Comparison of ENCODE assay signal across 8 cellular contexts in the genomic region with DNA sequence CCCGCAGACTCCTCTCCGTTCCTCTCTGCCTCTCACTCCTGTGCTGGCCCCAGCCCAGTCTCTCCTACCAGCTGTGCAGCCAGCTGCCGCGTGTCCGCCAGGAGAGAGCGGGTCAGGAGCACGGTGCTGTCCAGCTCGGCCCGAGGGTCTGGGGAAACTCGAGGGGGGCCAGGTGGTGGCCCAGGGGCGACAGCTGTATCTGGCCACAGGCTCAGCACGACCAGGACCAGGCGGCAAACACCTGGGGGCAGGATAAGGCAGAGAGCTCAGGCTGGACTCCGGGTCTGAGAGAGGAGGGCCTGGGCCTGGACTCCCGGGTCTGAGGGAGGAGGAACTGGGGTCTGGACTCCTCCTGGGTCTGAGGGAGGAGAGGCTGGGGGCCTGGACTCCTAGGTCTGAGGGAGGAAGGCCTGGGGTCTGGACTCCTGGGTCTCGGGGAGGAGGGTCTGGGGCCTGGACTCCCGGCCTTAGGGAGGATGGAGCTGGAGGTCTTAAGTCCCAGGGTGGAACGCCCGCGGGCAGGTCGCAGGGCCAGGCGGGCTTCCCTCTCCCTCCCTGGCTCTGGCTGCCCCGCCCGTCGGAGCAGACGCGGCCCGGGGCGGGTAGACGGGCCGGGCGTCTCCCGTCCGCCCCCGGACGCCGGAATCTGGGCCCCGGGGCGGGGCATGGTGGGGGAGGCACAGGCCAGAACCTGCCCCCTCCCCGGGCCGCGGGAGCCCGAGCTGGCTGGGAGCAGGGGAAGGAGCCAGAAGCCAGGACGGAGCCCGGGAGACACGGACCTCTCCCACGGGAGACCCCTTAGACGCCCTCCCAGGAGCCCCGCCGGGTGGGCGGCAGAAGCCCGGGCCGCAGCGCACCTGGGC. TPM values are rescaled to one million over a fixed set of nuclear protein-coding genes. Genes with fewer than 3 reads are reported as not detected.
DNase-seq lines count a peak whose midpoint lies in the region; ATAC-seq, FAIRE-seq and TF ChIP-seq lines count a peak whose summit lies in the region.

No MANE protein-coding gene starts in this region.

- H3K27me3 ChIP-seq in kidney epithelial cell (ENCODE audit: control insufficient read depth, insufficient read depth, low read length) = no peaks in the 10 kb centered on the region
- H3K27me3 ChIP-seq in tibial artery = peaks cover 0 to 77% of the 10 kb centered on the region in 2 donors

- H3K27me3 Mint-ChIP-seq in activated naive CD8-positive, alpha-beta T cell treated with anti-CD3 and anti-CD28 coated beads for 36 hours = peaks cover 61% of the 10 kb centered on the region

- no peaks in the 10 kb centered on the region for H3K9me3 ChIP-seq in A549
- H3K9me3 ChIP-seq in tibial artery = no peaks in the 10 kb centered on the region

- POLR2A ChIA-PET in A549 (lab: Yijun Ruan, JAX) = interaction anchor here (0.8 to 2.8 kb wide), 5 partner anchors 10 to 39 kb away, joined by 3 to 13 read pairs (median 4); a partner anchor contains a TSS

- H3K27ac ChIP-seq in A549 (peak overlapping the region; percentile 91 to 96), tibial artery (no peak overlapping the region)

- no peak overlapping the region for H3K27ac Mint-ChIP-seq in activated naive CD8-positive, alpha-beta T cell treated with anti-CD3 and anti-CD28 coated beads for 36 hours

- CTCF ChIA-PET in A549 (lab: Yijun Ruan, JAX) = interaction anchor here (0.6 to 14.8 kb wide), 9 partner anchors 9 to 228 kb away, joined by 3 to 105 read pairs (median 9); a partner anchor contains a TSS

- H3K4me2 ChIP-seq in A549 = peak overlapping the region; percentile 93

- ATAC-seq in A549 (peak; percentile 4 to 7; a peak in 3 of 6 replicates), GM21717 (IDR thresholded peaks at IDR 0.05; ENCODE audit: unreplicated experiment) (no peak), GM18519 (IDR thresholded peaks at IDR 0.05; ENCODE audit: low FRiP score, unreplicated experiment) (no peak)

- 28% methylated on average over 28 of the region's 54 CpGs for WGBS in A549 (ENCODE audit: missing lambda C conversion rate)

- DNase-seq in A549 (ENCODE audit: low read depth in 1 of 2, low spot score in 1 of 2) (peak in 1 of 2 experiments; percentile 59), GM20000 (ENCODE audit: low spot score) (peak; percentile 69), kidney epithelial cell (ENCODE audit: low read depth) (no peak), tibial artery (no peak), GM12891 (ENCODE audit: insufficient read length, low spot score) (no peak)
- peak; percentile 41 for DNase-seq in activated naive CD8-positive, alpha-beta T cell treated with anti-CD3 and anti-CD28 coated beads for 36 hours

- H3K4me3 ChIP-seq in A549 (peak overlapping the region; percentile 85), kidney epithelial cell (ENCODE audit: low read depth, low read length) (peak overlapping the region; percentile 67), tibial artery (peak overlapping the region in 1 of 2 donors; percentile 31)

- FAIRE-seq in A549 (lab: Jason Lieb, UNC) (no peak), GM12891 (lab: Jason Lieb, UNC) (no peak)

- no peak for TF ChIP-seq CTCF in A549 (IDR thresholded peaks at IDR 0.05)
- TF ChIP-seq CTCF in GM20000 (IDR thresholded peaks at IDR 0.05; ENCODE audit: extremely low read depth, missing control alignments) = no peak
- TF ChIP-seq CTCF in kidney epithelial cell (IDR thresholded peaks at IDR 0.05; ENCODE audit: insufficient read depth, low read length, poor library complexity, severe bottlenecking) = no peak
- no peak for TF ChIP-seq CTCF in tibial artery (IDR thresholded peaks at IDR 0.05)

- TF ChIP-seq RAD21 in A549 (conservative IDR thresholded peaks at IDR 0.05 in 1 of 2, IDR thresholded peaks at IDR 0.05 in 1 of 2) = no peak

- H3K4me1 ChIP-seq in A549 = peaks cover 53% of the 10 kb centered on the region
- H3K4me1 ChIP-seq in tibial artery = peaks cover 0 to 27% (median 14%) of the 10 kb centered on the region in 4 donors

- H3K4me1 Mint-ChIP-seq in activated naive CD8-positive, alpha-beta T cell treated with anti-CD3 and anti-CD28 coated beads for 36 hours = peaks cover 13% of the 10 kb centered on the region

- TF ChIP-seq POLR2A in A549 (IDR thresholded peaks at IDR 0.05; ENCODE audit: low read length) = 0 out of 2 replicates have a peak, but pooled peaks have one; percentile 9
- no peak for TF ChIP-seq POLR2A in GM12891 (IDR thresholded peaks at IDR 0.05; ENCODE audit: low read depth, low read length)

- intact Hi-C loops in tibial artery (cut with DNase I; ENCODE audit: low total_unique reads) = no loop called here

- H3K9me3 Mint-ChIP-seq in activated naive CD8-positive, alpha-beta T cell treated with anti-CD3 and anti-CD28 coated beads for 36 hours = no peaks in the 10 kb centered on the region

- H3K4me3 Mint-ChIP-seq in activated naive CD8-positive, alpha-beta T cell treated with anti-CD3 and anti-CD28 coated beads for 36 hours = no peak overlapping the region

- H3K36me3 Mint-ChIP-seq in activated naive CD8-positive, alpha-beta T cell treated with anti-CD3 and anti-CD28 coated beads for 36 hours = no peaks in the 10 kb centered on the region

- no peak for TF ChIP-seq EP300 in A549 (IDR thresholded peaks at IDR 0.05)

- H3K36me3 ChIP-seq in kidney epithelial cell (ENCODE audit: control insufficient read depth, insufficient read depth, low read length) = no peaks in the 10 kb centered on the region
- no peaks in the 10 kb centered on the region for H3K36me3 ChIP-seq in tibial artery

TF ChIP-seq in A549, 52 proteins besides CTCF, POLR2A, EP300 and RAD21 (continues in another document):
- no peak for TF ChIP-seq JUNB (IDR thresholded peaks at IDR 0.05)
- no peak for TF ChIP-seq FOSB (CRISPR knock-in tag; IDR thresholded peaks at IDR 0.05)
- TF ChIP-seq POLR2AphosphoS2 (conservative IDR thresholded peaks at IDR 0.05; ENCODE audit: low read length) = no peak
- TF ChIP-seq EHF (CRISPR knock-in tag; IDR thresholded peaks at IDR 0.05) = no peak
- no peak; the same call in 1 of the 2 replicates for TF ChIP-seq HOXB13 (CRISPR knock-in tag; IDR thresholded peaks at IDR 0.05; ENCODE audit: low read depth)

TF ChIP-seq in GM12891, 5 proteins besides CTCF, POLR2A, EP300 and RAD21:
- no peak for TF ChIP-seq PAX5 (IDR thresholded peaks at IDR 0.05; ENCODE audit: insufficient read depth, low read length, severe bottlenecking)
- TF ChIP-seq SPI1 (IDR thresholded peaks at IDR 0.05; ENCODE audit: low read depth, low read length) = no peak
- TF ChIP-seq POU2F2 (IDR thresholded peaks at IDR 0.05; ENCODE audit: low read depth, low read length) = no peak
- no peak for TF ChIP-seq POLR2AphosphoS5 (IDR thresholded peaks at IDR 0.05; ENCODE audit: low read depth, low read length)
- TF ChIP-seq TAF1 (IDR thresholded peaks at IDR 0.05; ENCODE audit: low read depth, low read length) = no peak
TF ChIP-seq in GM12891: peak in this region for 0.

RNA-seq across cellular contexts. Expression of a gene that starts 1.3 kb away (rescaled TPM):
- 42.1 and 52.4 TPM in 2 replicates for polyA plus RNA-seq in A549 (2011; rRNA removed)
- 27.4 and 54.2 TPM in 2 replicates for polyA plus RNA-seq in A549 (2012; cell fraction: cytosol; rRNA removed)
- 89.3 and 99.2 TPM in 2 replicates for polyA plus RNA-seq in A549 (2012; cell fraction: nucleus; rRNA removed)
- 91.7 to 115 TPM (median 100.0 TPM) in 3 replicates for polyA plus RNA-seq in A549 (2017; fragmentation: RNase III; extraction: RNeasy Plus Mini Kit Qiagen cat#74134 plus additional on column Dnase treatment)
- 19.6 and 26.4 TPM in 2 replicates for polyA minus RNA-seq in A549 (2011; rRNA and poly(A)+ RNA removed)
- not detected for total RNA-seq in activated naive CD8-positive, alpha-beta T cell treated with anti-CD3 and anti-CD28 coated beads for 36 hours
- 32.1 and 38.7 TPM in 2 replicates for total RNA-seq in kidney epithelial cell
- polyA plus RNA-seq in GM12891 (2012; ENCODE audit: low read depth, missing spikeins) = 0.18 TPM

RNA-seq across cellular contexts. Expression of a gene that starts 5.9 kb away (rescaled TPM):
- not detected in 2 replicates for polyA plus RNA-seq in A549 (2011; rRNA removed)
- polyA plus RNA-seq in A549 (2012; cell fraction: cytosol; rRNA removed) = 0.01 TPM in 1 of 2 replicates, not detected in the other
- 0.20 and 0.23 TPM in 2 replicates for polyA plus RNA-seq in A549 (2012; cell fraction: nucleus; rRNA removed)
- polyA plus RNA-seq in A549 (2017; fragmentation: RNase III; extraction: RNeasy Plus Mini Kit Qiagen cat#74134 plus additional on column Dnase treatment) = 0.05 TPM in 3 replicates
- not detected in 2 replicates for polyA minus RNA-seq in A549 (2011; rRNA and poly(A)+ RNA removed)
- not detected for total RNA-seq in activated naive CD8-positive, alpha-beta T cell treated with anti-CD3 and anti-CD28 coated beads for 36 hours
- total RNA-seq in kidney epithelial cell = 0.07 TPM in 1 of 2 replicates, not detected in the other
- not detected for polyA plus RNA-seq in GM12891 (2012; ENCODE audit: low read depth, missing spikeins)

RNA-seq across cellular contexts. Expression of a gene that starts 7.7 kb away (rescaled TPM):
- polyA plus RNA-seq in A549 (2011; rRNA removed) = 0.58 and 1.1 TPM in 2 replicates
- 1.6 and 1.9 TPM in 2 replicates for polyA plus RNA-seq in A549 (2012; cell fraction: cytosol; rRNA removed)
- 11.6 and 14.4 TPM in 2 replicates for polyA plus RNA-seq in A549 (2012; cell fraction: nucleus; rRNA removed)
- polyA plus RNA-seq in A549 (2017; fragmentation: RNase III; extraction: RNeasy Plus Mini Kit Qiagen cat#74134 plus additional on column Dnase treatment) = 1.2 to 1.9 TPM (median 1.7 TPM) in 3 replicates
- polyA minus RNA-seq in A549 (2011; rRNA and poly(A)+ RNA removed) = 0.41 TPM in 1 of 2 replicates, not detected in the other
- not detected for total RNA-seq in activated naive CD8-positive, alpha-beta T cell treated with anti-CD3 and anti-CD28 coated beads for 36 hours
- not detected in 2 replicates for total RNA-seq in kidney epithelial cell
- not detected for polyA plus RNA-seq in GM12891 (2012; ENCODE audit: low read depth, missing spikeins)

RNA-seq across cellular contexts. Expression of a gene that starts 14.4 kb away (rescaled TPM):
- polyA plus RNA-seq in A549 (2011; rRNA removed) = 0.78 and 0.82 TPM in 2 replicates
- 0.66 and 1.00 TPM in 2 replicates for polyA plus RNA-seq in A549 (2012; cell fraction: cytosol; rRNA removed)
- 4.6 and 7.0 TPM in 2 replicates for polyA plus RNA-seq in A549 (2012; cell fraction: nucleus; rRNA removed)
- polyA plus RNA-seq in A549 (2017; fragmentation: RNase III; extraction: RNeasy Plus Mini Kit Qiagen cat#74134 plus additional on column Dnase treatment) = 3.1 to 6.4 TPM (median 3.9 TPM) in 3 replicates
- 0.74 and 1.2 TPM in 2 replicates for polyA minus RNA-seq in A549 (2011; rRNA and poly(A)+ RNA removed)
- not detected for total RNA-seq in activated naive CD8-positive, alpha-beta T cell treated with anti-CD3 and anti-CD28 coated beads for 36 hours
- 0.14 and 0.29 TPM in 2 replicates for total RNA-seq in kidney epithelial cell
- not detected for polyA plus RNA-seq in GM12891 (2012; ENCODE audit: low read depth, missing spikeins)

RNA-seq across cellular contexts. Expression of a gene that starts 15.2 kb away (rescaled TPM):
- polyA plus RNA-seq in A549 (2011; rRNA removed) = 0.37 and 0.70 TPM in 2 replicates
- 2.0 and 2.9 TPM in 2 replicates for polyA plus RNA-seq in A549 (2012; cell fraction: cytosol; rRNA removed)
- 1.8 and 4.0 TPM in 2 replicates for polyA plus RNA-seq in A549 (2012; cell fraction: nucleus; rRNA removed)
- polyA plus RNA-seq in A549 (2017; fragmentation: RNase III; extraction: RNeasy Plus Mini Kit Qiagen cat#74134 plus additional on column Dnase treatment) = 2.5 to 3.6 TPM (median 2.7 TPM) in 3 replicates
- 0.37 and 0.44 TPM in 2 replicates for polyA minus RNA-seq in A549 (2011; rRNA and poly(A)+ RNA removed)
- total RNA-seq in activated naive CD8-positive, alpha-beta T cell treated with anti-CD3 and anti-CD28 coated beads for 36 hours = 10 to 100 TPM; 10.1 to 10.8 TPM
- total RNA-seq in kidney epithelial cell = 1.4 and 4.1 TPM in 2 replicates
- polyA plus RNA-seq in GM12891 (2012; ENCODE audit: low read depth, missing spikeins) = 0.73 TPM

Comparison
In these comparisons a context has a peak if more than half of its experiments do, and no peak if none do; other contexts are left out.
1. ATAC-seq: peak in A549 (2 of 2); none in GM21717 (single experiment) and GM18519 (single experiment).
2. DNase-seq: peak in GM20000 (single experiment) and activated naive CD8-positive, alpha-beta T cell treated with anti-CD3 and anti-CD28 coated beads for 36 hours (single experiment); none in kidney epithelial cell (single experiment), tibial artery (0 of 2) and GM12891 (single experiment).
3. H3K27ac ChIP-seq: peak in A549 (2 of 2); none in tibial artery (0 of 2).
4. RNA of a gene that starts 1.3 kb away (total RNA-seq): 32.1 to 38.7 TPM in kidney epithelial cell; not detected in activated naive CD8-positive, alpha-beta T cell treated with anti-CD3 and anti-CD28 coated beads for 36 hours; every median in the first group is over 10 times any median in the second.